5 cellular contexts compared by ENCODE assay signal in genomic region chr9:99793528-99793927, GRCh38.
TF ChIP-seq lines count a peak whose summit lies in the region.

No MANE protein-coding gene starts in this region.

TF ChIP-seq in HepG2, 621 proteins besides CTCF, POLR2A, EP300 and RAD21:
- peak; percentile 81 for TF ChIP-seq MAFF (IDR thresholded peaks at IDR 0.05; ENCODE audit: low read depth, low read length)
- TF ChIP-seq FOXP1 (IDR thresholded peaks at IDR 0.05): no peak
- no peak for TF ChIP-seq FOXP1 (CRISPR knock-in tag; IDR thresholded peaks at IDR 0.05)
- no peak for TF ChIP-seq BORCS8-MEF2B (CRISPR knock-in tag; IDR thresholded peaks at IDR 0.05)
- no peak for TF ChIP-seq HNRNPL (IDR thresholded peaks at IDR 0.05; ENCODE audit: low read depth, low read length)
- TF ChIP-seq ZNF781 (CRISPR knock-in tag; IDR thresholded peaks at IDR 0.05; ENCODE audit: borderline replicate concordance, not compliant biosample characterization): no peak
- no peak for TF ChIP-seq CREBL2 (CRISPR knock-in tag; IDR thresholded peaks at IDR 0.05; ENCODE audit: borderline replicate concordance)
- no peak for TF ChIP-seq NFIB (CRISPR knock-in tag; IDR thresholded peaks at IDR 0.05; ENCODE audit: borderline replicate concordance)
- peak; percentile 67 to 86 for TF ChIP-seq MAFK (conservative IDR thresholded peaks at IDR 0.05 in 1 of 2, IDR thresholded peaks at IDR 0.05 in 1 of 2; ENCODE audit: low read length in 2 of 2)
- TF ChIP-seq TOE1 (CRISPR knock-in tag; IDR thresholded peaks at IDR 0.05): no peak

TF ChIP-seq in A549, 52 proteins besides CTCF, POLR2A, EP300 and RAD21:
- TF ChIP-seq TFCP2L1 (CRISPR knock-in tag; IDR thresholded peaks at IDR 0.05) (no peak), MAFK (IDR thresholded peaks at IDR 0.05; ENCODE audit: partially characterized antibody) (peak; percentile 78)

TF ChIP-seq in IMR-90, 13 proteins besides CTCF, POLR2A, EP300 and RAD21:
- peak; percentile 65 for TF ChIP-seq MAFK (IDR thresholded peaks at IDR 0.05; ENCODE audit: low read depth, low read length)
- no peak for TF ChIP-seq RCOR1 (IDR thresholded peaks at IDR 0.05; ENCODE audit: insufficient replicate concordance, low read length)

TF ChIP-seq in K562, 482 proteins besides CTCF, POLR2A, EP300 and RAD21 (continues in another document):
- TF ChIP-seq GTF3C2 (IDR thresholded peaks at IDR 0.05; ENCODE audit: borderline replicate concordance, extremely low read depth, insufficient read length) (no peak), ZNF324 (CRISPR knock-in tag; IDR thresholded peaks at IDR 0.05) (no peak), ZNF24 (IDR thresholded peaks at IDR 0.05) (no peak), KLF6 (CRISPR knock-in tag; IDR thresholded peaks at IDR 0.05; ENCODE audit: borderline replicate concordance) (no peak), ZNF311 (CRISPR knock-in tag; IDR thresholded peaks at IDR 0.05) (no peak), C11orf30 (IDR thresholded peaks at IDR 0.05; ENCODE audit: low read depth) (peak; percentile 71), MAFG (tag; conservative IDR thresholded peaks at IDR 0.05) (peak; percentile 54; the same call in 1 of the 2 replicates), MAFF (IDR thresholded peaks at IDR 0.05; ENCODE audit: low read length) (peak; percentile 42; the same call in 1 of the 2 replicates), PATZ1 (CRISPR knock-in tag; IDR thresholded peaks at IDR 0.05; ENCODE audit: borderline replicate concordance) (no peak), ETS2 (tag; IDR thresholded peaks at IDR 0.05; ENCODE audit: borderline replicate concordance, poor library complexity, severe bottlenecking) (no peak), ZNF785 (CRISPR knock-in tag; IDR thresholded peaks at IDR 0.05) (no peak), MAFK (IDR thresholded peaks at IDR 0.05; ENCODE audit: low read length) (peak; percentile 41; the same call in 1 of the 2 replicates), ZNF830 (CRISPR knock-in tag; IDR thresholded peaks at IDR 0.05) (no peak), PTBP1 (IDR thresholded peaks at IDR 0.05; ENCODE audit: low read depth, low read length) (no peak), MIER1 (IDR thresholded peaks at IDR 0.05; ENCODE audit: low read depth) (no peak), HMGXB4 (CRISPR knock-in tag; IDR thresholded peaks at IDR 0.05) (no peak), POLR2AphosphoS5 (IDR thresholded peaks at IDR 0.05; ENCODE audit: control insufficient read depth, insufficient read depth, low read depth, low read length) (no peak), ESRRB (CRISPR knock-in tag; IDR thresholded peaks at IDR 0.05; ENCODE audit: borderline replicate concordance) (no peak), EP400 (IDR thresholded peaks at IDR 0.05) (no peak), ELF4 (CRISPR knock-in tag; IDR thresholded peaks at IDR 0.05) (no peak), ZNF165 (CRISPR knock-in tag; IDR thresholded peaks at IDR 0.05; ENCODE audit: borderline replicate concordance) (no peak), HIVEP1 (CRISPR knock-in tag; IDR thresholded peaks at IDR 0.05) (no peak), ZNF12 (CRISPR knock-in tag; IDR thresholded peaks at IDR 0.05) (no peak), CBX3 (IDR thresholded peaks at IDR 0.05; ENCODE audit: borderline replicate concordance in 1 of 2, low read length in 2 of 2) (no peak), COPS2 (conservative IDR thresholded peaks at IDR 0.05) (no peak), GTF2B (IDR thresholded peaks at IDR 0.05; ENCODE audit: extremely low read depth, insufficient read length) (no peak)

TF ChIP-seq in SK-N-SH treated with all-trans-retinoic acid at 6 μM for 48 hours, 23 proteins besides CTCF, POLR2A, EP300 and RAD21:
- TF ChIP-seq OSR1 (CRISPR knock-in tag; IDR thresholded peaks at IDR 0.05) (no peak), TCF4 (CRISPR knock-in tag; IDR thresholded peaks at IDR 0.05; ENCODE audit: borderline replicate concordance) (no peak), SNAI2 (CRISPR knock-in tag; IDR thresholded peaks at IDR 0.05) (no peak), ARNTL (CRISPR knock-in tag; IDR thresholded peaks at IDR 0.05; ENCODE audit: borderline replicate concordance, low read depth) (no peak), ISL1 (CRISPR knock-in tag; IDR thresholded peaks at IDR 0.05) (no peak), RARB (CRISPR knock-in tag; IDR thresholded peaks at IDR 0.05) (no peak), PATZ1 (CRISPR knock-in tag; IDR thresholded peaks at IDR 0.05; ENCODE audit: borderline replicate concordance) (no peak), CSRNP3 (CRISPR knock-in tag; IDR thresholded peaks at IDR 0.05) (no peak), POU6F1 (CRISPR knock-in tag; IDR thresholded peaks at IDR 0.05; ENCODE audit: borderline replicate concordance, low read depth) (no peak)
TF ChIP-seq in SK-N-SH treated with all-trans-retinoic acid at 6 μM for 48 hours: peak in this region for 0.
